Comparison of ENCODE assay signal across 8 cellular contexts in genomic region chr10:133608855-133609254, GRCh38. TPM values are rescaled to one million over a fixed set of nuclear protein-coding genes. Genes with fewer than 3 reads are reported as not detected.
DNase-seq lines count a peak whose midpoint lies in the region; TF ChIP-seq lines count a peak whose summit lies in the region.
"Had no signal": no experiment of that assay in that cellular context is flagged by ENCODE, and none has a peak within 500 bp of the region (broad histone marks: within the 10 kb centered on the region; RNA-seq: fewer than 3 reads in every experiment).

No MANE protein-coding gene starts in this region.

- no peak overlapping the region for H3K4me3 ChIP-seq in LNCaP clone FGC (ENCODE audit: low read depth, low read length)
- no peak overlapping the region for H3K4me3 ChIP-seq in mammary epithelial cell (replicated peaks in 1 of 3; ENCODE audit: insufficient read depth in 1 of 3, low read depth in 2 of 3, low read length in 3 of 3)
- no peak overlapping the region for H3K4me3 ChIP-seq in prostate gland

- no peak overlapping the region for H3K9ac ChIP-seq in mammary epithelial cell (ENCODE audit: insufficient read depth, low read length)

- intact Hi-C loops in mammary epithelial cell (cut with micrococcal nuclease) (no loop called here), prostate gland (cut with DNase I) (no loop called here)

- DNase-seq in G401 (ENCODE audit: low spot score), result peak; percentile 76
- peak; percentile 38 for DNase-seq in LNCaP clone FGC (ENCODE audit: low read depth)
- DNase-seq in mammary epithelial cell, result peak; percentile 11
- DNase-seq in prostate gland (ENCODE audit: low spot score), result no peak
- no peak for DNase-seq in amniotic stem cell (lab: John Stamatoyannopoulos, UW)
- DNase-seq in epidermal melanocyte (ENCODE audit: insufficient read length, low spot score), result no peak
- DNase-seq in germinal center (ENCODE audit: low spot score), result no peak

- H3K36me3 ChIP-seq in mammary epithelial cell (ENCODE audit: insufficient read depth, low read length) (no peaks in the 10 kb centered on the region), prostate gland (no peaks in the 10 kb centered on the region)

- in situ Hi-C loops in G401 (cut with HindIII; ENCODE audit: low sequenced_read_pairs), result no loop called here
- in situ Hi-C loops in mammary epithelial cell (cut with MboI; ENCODE audit: low sequenced_read_pairs in 2 of 2), result no loop called here

- no peak for TF ChIP-seq POLR2A in prostate gland (IDR thresholded peaks at IDR 0.05)

- H3K27me3 ChIP-seq in mammary epithelial cell (ENCODE audit: insufficient read depth, low read length) (peaks cover 2% of the 10 kb centered on the region), prostate gland (replicated peaks; ENCODE audit: insufficient read depth) (no peaks in the 10 kb centered on the region)

- H3K4me2 ChIP-seq in mammary epithelial cell (ENCODE audit: insufficient read depth, low read depth, low read length), result no peak overlapping the region

- H3K27ac ChIP-seq in mammary epithelial cell (ENCODE audit: insufficient read depth, low read depth, low read length), result no peak overlapping the region
- no peak overlapping the region for H3K27ac ChIP-seq in prostate gland

- no peaks in the 10 kb centered on the region for H4K20me1 ChIP-seq in mammary epithelial cell (ENCODE audit: insufficient read depth, low read length)

- CTCF ChIA-PET in mammary epithelial cell (lab: Charles Lee; ENCODE audit: low non-redundant PET), result no interaction called here

- H3K9me3 ChIP-seq in mammary epithelial cell (replicated peaks; ENCODE audit: insufficient read depth, low read length) (no peaks in the 10 kb centered on the region), prostate gland (no peaks in the 10 kb centered on the region)

- WGBS in mammary epithelial cell (ENCODE audit: low coverage, missing lambda C conversion rate), result 0% methylated on average over 3 of the region's 3 CpGs
- 13% methylated on average over 3 of the region's 3 CpGs for WGBS in prostate gland

- TF ChIP-seq CTCF in LNCaP clone FGC (IDR thresholded peaks at IDR 0.05; ENCODE audit: control insufficient read depth, extremely low read depth, insufficient read depth), result peak; percentile 62
- TF ChIP-seq CTCF in mammary epithelial cell (conservative IDR thresholded peaks at IDR 0.05 in 1 of 2, IDR thresholded peaks at IDR 0.05 in 1 of 2; ENCODE audit: extremely low read depth in 1 of 2, insufficient read depth in 1 of 2, low read depth in 1 of 2, low read length in 2 of 2), result peak; percentile 45 to 57
- peak in 3 of 4 experiments; percentile 30 to 39 (median 32) for TF ChIP-seq CTCF in prostate gland (IDR thresholded peaks at IDR 0.05)

- dilution Hi-C loops in mammary epithelial cell (cut with HindIII; ENCODE audit: low sequenced_read_pairs), result no loop called here

- H3K4me1 ChIP-seq in mammary epithelial cell (ENCODE audit: insufficient read depth, low read length), result no peaks in the 10 kb centered on the region
- no peaks in the 10 kb centered on the region for H3K4me1 ChIP-seq in prostate gland (replicated peaks)

- no peak overlapping the region for H2AFZ ChIP-seq in mammary epithelial cell (ENCODE audit: low read depth, low read length)

- no peaks in the 10 kb centered on the region for H3K79me2 ChIP-seq in mammary epithelial cell (ENCODE audit: insufficient read depth, low read length)

- no TSS peak for BruUV-seq in mammary epithelial cell (replicated peaks; lab: Mats Ljungman, UMichigan)

RNA-seq across cellular contexts. Expression of gene FRG2B, which starts 17.7 kb away (rescaled TPM):
- not detected in 2 replicates for total RNA-seq in G401 (2014; rRNA removed; shearing (Covaris generic))
- total RNA-seq in mammary epithelial cell (not detected), prostate gland (not detected)
- polyA plus RNA-seq in mammary epithelial cell, result not detected
- polyA minus RNA-seq in mammary epithelial cell, result not detected
- total RNA-seq: pulmonary artery endothelial cell had no signal

RNA-seq across cellular contexts. Expression of gene SYCE1, which starts 43.5 kb away (rescaled TPM):
- not detected in 2 replicates for total RNA-seq in G401 (2014; rRNA removed; shearing (Covaris generic))
- total RNA-seq in mammary epithelial cell (10 to 100 TPM in 1 of 2 donors, under 1 TPM in 1; 0.33 to 21.7 TPM), prostate gland (10 to 100 TPM in 1 of 2 donors, 1 to 10 TPM in 1; 1.7 to 12.3 TPM)
- polyA plus RNA-seq in mammary epithelial cell, result not detected
- polyA minus RNA-seq in mammary epithelial cell, result not detected
- total RNA-seq: pulmonary artery endothelial cell had no signal

Comparison
In these comparisons a context has a peak if more than half of its experiments do, and no peak if none do; other contexts are left out.
1. DNase-seq: peak in G401 (single experiment), LNCaP clone FGC (single experiment) and mammary epithelial cell (single experiment); none in prostate gland (single experiment), amniotic stem cell (single experiment), epidermal melanocyte (single experiment) and germinal center (single experiment).
2. Peak in every context shown above with its lines, with median percentiles within 50 percentile points of each other: CTCF ChIP-seq.